31 cellular contexts compared by ENCODE assay signal in genomic region chr4:67052981-67053380, GRCh38.
A peak's percentile ranks its signal among the peaks of the same experiment; 100 is the strongest.
DNase-seq lines count a peak whose midpoint lies in the region; ATAC-seq and TF ChIP-seq lines count a peak whose summit lies in the region.
"Had no signal": no experiment of that assay in that cellular context is flagged by ENCODE, and none has a peak within 500 bp of the region (broad histone marks: within the 10 kb centered on the region; RNA-seq: fewer than 3 reads in every experiment).

No MANE protein-coding gene starts in this region.

- H3K4me3 ChIP-seq in Loucy (ENCODE audit: low read length, poor library complexity, severe bottlenecking), result no peak overlapping the region
- peak overlapping the region; percentile 22 for H3K4me3 ChIP-seq in SJCRH30
- H3K4me3 ChIP-seq: cardiac muscle cell, esophagus squamous epithelium, gastrocnemius medialis, psoas muscle, suprapubic skin had no signal

- no peaks in the 10 kb centered on the region for H4K20me1 ChIP-seq in Loucy (ENCODE audit: insufficient read depth, low read length, poor library complexity, severe bottlenecking)

- H3K9me3 ChIP-seq in Loucy (ENCODE audit: insufficient read depth, low read depth, low read length) (no peaks in the 10 kb centered on the region), SJCRH30 (replicated peaks) (no peaks in the 10 kb centered on the region; the same call in none of the 2 replicates)
- H3K9me3 ChIP-seq: esophagus squamous epithelium, gastrocnemius medialis, psoas muscle, suprapubic skin had no signal

- H3K36me3 ChIP-seq in Loucy (ENCODE audit: insufficient read depth, low read length) (no peaks in the 10 kb centered on the region), SJCRH30 (no peaks in the 10 kb centered on the region)
- H3K36me3 ChIP-seq: cardiac muscle cell, esophagus squamous epithelium, gastrocnemius medialis, suprapubic skin had no signal

- ATAC-seq in GM18909 (IDR thresholded peaks at IDR 0.05; ENCODE audit: poor library complexity, unreplicated experiment) (no peak), HG02623 (IDR thresholded peaks at IDR 0.05; ENCODE audit: unreplicated experiment) (no peak), HG03342 (IDR thresholded peaks at IDR 0.05; ENCODE audit: unreplicated experiment) (no peak)
- ATAC-seq: activated T-helper 17 cell treated with anti-CD3 and anti-CD28 coated beads, Interleukin-2, amount 50 U/mL, for 72 hours; gastrocnemius medialis; left lobe of liver; psoas muscle had no signal

- H3K27me3 ChIP-seq in Loucy (ENCODE audit: insufficient read depth, low read length, poor library complexity, severe bottlenecking) (no peaks in the 10 kb centered on the region), SJCRH30 (no peaks in the 10 kb centered on the region)
- H3K27me3 ChIP-seq: cardiac muscle cell, esophagus squamous epithelium, gastrocnemius medialis, suprapubic skin had no signal

- no peak overlapping the region for H2AFZ ChIP-seq in Loucy (ENCODE audit: low read length)

- no peak for TF ChIP-seq CTCF in Loucy (conservative IDR thresholded peaks at IDR 0.05; ENCODE audit: low read length)

- H3F3A ChIP-seq in Loucy (ENCODE audit: low read depth), result no peaks in the 10 kb centered on the region

- peak overlapping the region; percentile 5; the same call in 1 of the 2 replicates for H3K27ac ChIP-seq in SJCRH30
- H3K27ac ChIP-seq: cardiac muscle cell, esophagus squamous epithelium, gastrocnemius medialis, psoas muscle, suprapubic skin had no signal

- peak; percentile 27 for DNase-seq in DMS79 treated with DMSO at 0.1 percent for 48 hours (lab: John Stamatoyannopoulos, UW)
- DNase-seq in DMS79 (lab: John Stamatoyannopoulos, UW), result no peak
- DNase-seq in NCI-H2171 (lab: John Stamatoyannopoulos, UW), result peak; percentile 23
- DNase-seq in SJCRH30, result peak in 1 of 2 experiments; percentile 29
- DNase-seq: 8988T; activated CD4-positive, alpha-beta memory T cell treated with anti-CD3 and anti-CD28 coated beads for 36 hours; activated CD4-positive, CD25-positive, alpha-beta regulatory T cell; activated CD8-positive, alpha-beta memory T cell treated with anti-CD3 and anti-CD28 coated beads, Interleukin-2, amount 50 U/mL, for 48 hours; aorta; CD8-positive, alpha-beta memory T cell; cortex of kidney; endodermal cell; esophagus squamous epithelium; gastrocnemius medialis; H9; hippocampal formation; immature natural killer cell; mesendoderm; NCI-H82; nucleus accumbens; OCI-M1; psoas muscle; stimulated activated CD4-positive, alpha-beta T cell treated with anti-CD3 and anti-CD28 coated beads, Interleukin-2, amount 100 ng/mL, for 24 hours had no signal

- no peaks in the 10 kb centered on the region for H3K79me2 ChIP-seq in Loucy (ENCODE audit: insufficient read depth, low read length)

- no peaks in the 10 kb centered on the region for H3K4me1 ChIP-seq in Loucy (ENCODE audit: insufficient read depth, low read length, poor library complexity, severe bottlenecking)
- H3K4me1 ChIP-seq in SJCRH30, result no peaks in the 10 kb centered on the region
- H3K4me1 ChIP-seq: esophagus squamous epithelium, gastrocnemius medialis, psoas muscle, suprapubic skin had no signal

- peak overlapping the region; percentile 2 for H3K4me2 ChIP-seq in Loucy (ENCODE audit: low read depth, low read length, poor library complexity, severe bottlenecking)

- no peak overlapping the region for H3K9ac ChIP-seq in Loucy (ENCODE audit: low read depth, low read length, poor library complexity, severe bottlenecking)

- H3K9me2 ChIP-seq in Loucy (replicated peaks; ENCODE audit: low read depth, low read length), result no peaks in the 10 kb centered on the region
